ENCODE assay signal across 26 cellular contexts in the genomic region with DNA sequence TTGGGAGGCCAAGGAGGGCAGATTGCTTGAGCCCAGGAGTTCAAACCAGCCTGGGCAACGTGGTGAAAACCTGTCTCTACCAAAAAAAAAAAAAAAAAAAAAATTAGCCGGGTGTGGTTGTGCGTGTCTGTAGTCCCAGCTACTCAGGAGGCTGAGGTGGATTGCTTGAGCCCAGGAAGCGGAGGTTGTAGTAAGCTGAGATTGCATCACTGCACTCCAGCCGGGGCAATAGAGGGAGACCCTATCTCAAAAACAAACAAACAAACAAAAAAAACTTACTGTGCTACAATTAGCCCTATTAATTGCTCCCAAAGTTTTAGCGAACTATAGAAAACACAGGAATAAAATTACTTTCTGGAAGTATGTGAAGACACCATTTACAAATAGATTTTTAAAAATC.
DNase-seq lines count a peak whose midpoint lies in the region; ATAC-seq and TF ChIP-seq lines count a peak whose summit lies in the region.
"Had no signal": no experiment of that assay in that cellular context is flagged by ENCODE, and none has a peak within 500 bp of the region (broad histone marks: within the 10 kb centered on the region; RNA-seq: fewer than 3 reads in every experiment).

No MANE protein-coding gene starts in this region.

- peaks cover 61% of the 10 kb centered on the region for H3K36me3 ChIP-seq in endodermal cell (ENCODE audit: control insufficient read depth, insufficient read depth, low read length)

- 92% methylated on average over 6 of the region's 6 CpGs; no CpG with 5 or more reads in 1 of the 2 experiments for WGBS in endodermal cell (ENCODE audit: insufficient coverage in 1 of 2, insufficient read length in 1 of 2), 2 experiments

- peaks cover 2% of the 10 kb centered on the region for H3K4me1 Mint-ChIP-seq in T-helper 17 cell
- no peaks in the 10 kb centered on the region for H3K4me1 Mint-ChIP-seq in endodermal cell
- H3K4me1 Mint-ChIP-seq in progenitor cell of endocrine pancreas (ENCODE audit: low read depth) = no peaks in the 10 kb centered on the region
- H3K4me1 Mint-ChIP-seq in Calu3 (ENCODE audit: low read depth, unreplicated experiment) = no peaks in the 10 kb centered on the region
- no peaks in the 10 kb centered on the region for H3K4me1 Mint-ChIP-seq in activated T-helper 2 cell treated with anti-CD3 and anti-CD28 coated beads, Interferon-gamma antibody, Interleukin-2, Interleukin-4, amounts not matched to agents 10 μg/mL and 5 μg/mL and 100 μg/mL, durations not matched to agents 14 hours and 24 hours and 36 hours (ENCODE audit: low read depth)

- H3K4me3 ChIP-seq in endodermal cell (ENCODE audit: low read length) = no peak overlapping the region
- H3K4me3 ChIP-seq: A549; BLaER1 treated with 17β-estradiol and CSF1 and Interleukin-3, amounts not matched to agents 10 nM and 100 nM; PC-9; SJCRH30 had no signal

- DNase-seq in G401 (ENCODE audit: low spot score) (peak; percentile 15), T-helper 17 cell (no peak), endodermal cell (no peak), progenitor cell of endocrine pancreas (ENCODE audit: low spot score, unreplicated experiment) (no peak), NCI-H1105 treated with DMSO at 0.1 percent for 48 hours (lab: John Stamatoyannopoulos, UW) (no peak), Calu3 (no peak)
- no peak for DNase-seq in activated T-helper 2 cell treated with anti-CD3 and anti-CD28 coated beads, Interferon-gamma antibody, Interleukin-2, Interleukin-4, amounts not matched to agents 10 μg/mL and 5 μg/mL and 100 μg/mL, durations not matched to agents 14 hours and 24 hours and 36 hours (ENCODE audit: low spot score)
- DNase-seq: AML-193; Caco-2; CD4-positive, alpha-beta memory T cell; DMS 273 treated with DMSO at 0.1 percent for 48 hours; DMS79; EL; GF-D8; NCI-H1092; NCI-H1436; NCI-H187 treated with DMSO at 0.1 percent for 48 hours; NCI-H2171 treated with DMSO at 0.1 percent for 48 hours; NCI-H524; PC-9; SJCRH30 had no signal

- H3K27ac ChIP-seq in endodermal cell (ENCODE audit: low read depth, low read length) = no peak overlapping the region
- H3K27ac ChIP-seq: A549; BLaER1 treated with 17β-estradiol and CSF1 and Interleukin-3, amounts not matched to agents 10 nM and 100 nM; PC-9; SJCRH30 had no signal

- H3K27me3 Mint-ChIP-seq in T-helper 17 cell (no peaks in the 10 kb centered on the region), endodermal cell (ENCODE audit: insufficient read depth) (no peaks in the 10 kb centered on the region), progenitor cell of endocrine pancreas (no peaks in the 10 kb centered on the region), Calu3 (ENCODE audit: unreplicated experiment) (no peaks in the 10 kb centered on the region)
- no peaks in the 10 kb centered on the region for H3K27me3 Mint-ChIP-seq in activated T-helper 2 cell treated with anti-CD3 and anti-CD28 coated beads, Interferon-gamma antibody, Interleukin-2, Interleukin-4, amounts not matched to agents 10 μg/mL and 5 μg/mL and 100 μg/mL, durations not matched to agents 14 hours and 24 hours and 36 hours (ENCODE audit: low read depth)
- H3K27me3 Mint-ChIP-seq: CD4-positive, alpha-beta memory T cell; IgD-negative memory B cell had no signal

- H3K27me3 ChIP-seq in endodermal cell (ENCODE audit: control insufficient read depth, insufficient read depth, low read length, poor library complexity, severe bottlenecking) = no peaks in the 10 kb centered on the region
- H3K27me3 ChIP-seq: BLaER1 treated with 17β-estradiol and CSF1 and Interleukin-3, amounts not matched to agents 10 nM and 100 nM; SJCRH30 had no signal

- TF ChIP-seq CTCF in endodermal cell (conservative IDR thresholded peaks at IDR 0.05) = no peak
- no peak for TF ChIP-seq CTCF in progenitor cell of endocrine pancreas (IDR thresholded peaks at IDR 0.05; ENCODE audit: unreplicated experiment)
- no peak for TF ChIP-seq CTCF in Calu3 (IDR thresholded peaks at IDR 0.05; ENCODE audit: unreplicated experiment)

- no peaks in the 10 kb centered on the region for H3K9me3 ChIP-seq in T-helper 17 cell (ENCODE audit: control insufficient read depth, low read length, poor library complexity, severe bottlenecking)
- H3K9me3 ChIP-seq in endodermal cell (ENCODE audit: control insufficient read depth, low read length) = no peaks in the 10 kb centered on the region
- H3K9me3 ChIP-seq: A549; BLaER1 treated with 17β-estradiol and CSF1 and Interleukin-3, amounts not matched to agents 10 nM and 100 nM; Caco-2; SJCRH30 had no signal

- H3K9me3 Mint-ChIP-seq in endodermal cell = no peaks in the 10 kb centered on the region
- no peaks in the 10 kb centered on the region for H3K9me3 Mint-ChIP-seq in progenitor cell of endocrine pancreas (ENCODE audit: low read depth)
- H3K9me3 Mint-ChIP-seq in Calu3 (ENCODE audit: low read depth, unreplicated experiment) = no peaks in the 10 kb centered on the region
- H3K9me3 Mint-ChIP-seq in activated T-helper 2 cell treated with anti-CD3 and anti-CD28 coated beads, Interferon-gamma antibody, Interleukin-2, Interleukin-4, amounts not matched to agents 10 μg/mL and 5 μg/mL and 100 μg/mL, durations not matched to agents 14 hours and 24 hours and 36 hours = no peaks in the 10 kb centered on the region
- H3K9me3 Mint-ChIP-seq: CD4-positive, alpha-beta memory T cell; IgD-negative memory B cell had no signal

- intact Hi-C loops in Calu3 (cut with micrococcal nuclease; ENCODE audit: unreplicated experiment) = no loop called here
- intact Hi-C loops in activated T-helper 2 cell treated with anti-CD3 and anti-CD28 coated beads, Interferon-gamma antibody, Interleukin-2, Interleukin-4, amounts not matched to agents 10 μg/mL and 5 μg/mL and 100 μg/mL, durations not matched to agents 14 hours and 24 hours and 36 hours (cut with micrococcal nuclease) = no loop called here

- H3K27ac Mint-ChIP-seq in T-helper 17 cell (no peak overlapping the region), endodermal cell (peak overlapping the region; percentile 19), progenitor cell of endocrine pancreas (peak overlapping the region; percentile 79), Calu3 (ENCODE audit: unreplicated experiment) (no peak overlapping the region)
- no peak overlapping the region for H3K27ac Mint-ChIP-seq in activated T-helper 2 cell treated with anti-CD3 and anti-CD28 coated beads, Interferon-gamma antibody, Interleukin-2, Interleukin-4, amounts not matched to agents 10 μg/mL and 5 μg/mL and 100 μg/mL, durations not matched to agents 14 hours and 24 hours and 36 hours
- H3K27ac Mint-ChIP-seq: CD4-positive, alpha-beta memory T cell had no signal

- CTCF ChIA-PET in Calu3 (lab: Charles Lee) = no interaction called here

- BruUV-seq in Calu3 (replicated peaks; lab: Mats Ljungman, UMichigan) = no TSS peak

- H3K4me1 ChIP-seq in endodermal cell (ENCODE audit: control insufficient read depth, insufficient read depth, low read length) = no peaks in the 10 kb centered on the region
- H3K4me1 ChIP-seq: BLaER1 treated with 17β-estradiol and CSF1 and Interleukin-3, amounts not matched to agents 10 nM and 100 nM; Caco-2; SJCRH30 had no signal

- in situ Hi-C loops in G401 (cut with HindIII; ENCODE audit: low sequenced_read_pairs) = no loop called here

- H3K36me3 Mint-ChIP-seq in T-helper 17 cell (ENCODE audit: low read depth) (peaks cover 6% of the 10 kb centered on the region), endodermal cell (ENCODE audit: low read depth) (peaks cover 23% of the 10 kb centered on the region), progenitor cell of endocrine pancreas (ENCODE audit: insufficient read depth) (peaks cover 5% of the 10 kb centered on the region), Calu3 (ENCODE audit: insufficient read depth, unreplicated experiment) (peaks cover 48% of the 10 kb centered on the region)
- H3K36me3 Mint-ChIP-seq in activated T-helper 2 cell treated with anti-CD3 and anti-CD28 coated beads, Interferon-gamma antibody, Interleukin-2, Interleukin-4, amounts not matched to agents 10 μg/mL and 5 μg/mL and 100 μg/mL, durations not matched to agents 14 hours and 24 hours and 36 hours (ENCODE audit: low read depth) = peaks cover 47% of the 10 kb centered on the region

- ATAC-seq in T-helper 17 cell = no peak
- ATAC-seq: A549, Right ventricle myocardium inferior, SK-N-SH treated with all-trans-retinoic acid at 6 μM for 48 hours had no signal

- no peak overlapping the region for H3K9ac ChIP-seq in endodermal cell (ENCODE audit: extremely low read depth, low read length, poor library complexity, severe bottlenecking)
- H3K9ac ChIP-seq: BLaER1 treated with 17β-estradiol and CSF1 and Interleukin-3, amounts not matched to agents 10 nM and 100 nM had no signal

- peak overlapping the region; percentile 31 for H3K4me3 Mint-ChIP-seq in T-helper 17 cell
- no peak overlapping the region for H3K4me3 Mint-ChIP-seq in endodermal cell
- no peak overlapping the region for H3K4me3 Mint-ChIP-seq in progenitor cell of endocrine pancreas (ENCODE audit: low read depth)
- H3K4me3 Mint-ChIP-seq in Calu3 (ENCODE audit: low read depth, unreplicated experiment) = no peak overlapping the region
- H3K4me3 Mint-ChIP-seq in activated T-helper 2 cell treated with anti-CD3 and anti-CD28 coated beads, Interferon-gamma antibody, Interleukin-2, Interleukin-4, amounts not matched to agents 10 μg/mL and 5 μg/mL and 100 μg/mL, durations not matched to agents 14 hours and 24 hours and 36 hours (ENCODE audit: low read depth) = no peak overlapping the region
- H3K4me3 Mint-ChIP-seq: CD4-positive, alpha-beta memory T cell; IgD-negative memory B cell had no signal

Comparison
In these comparisons a context has a peak if more than half of its experiments do, and no peak if none do; other contexts are left out.
1. H3K27ac Mint-ChIP-seq: peak in endodermal cell (single experiment) and progenitor cell of endocrine pancreas (single experiment); none in T-helper 17 cell (single experiment), Calu3 (single experiment) and activated T-helper 2 cell treated with anti-CD3 and anti-CD28 coated beads, Interferon-gamma antibody, Interleukin-2, Interleukin-4, amounts not matched to agents 10 μg/mL and 5 μg/mL and 100 μg/mL, durations not matched to agents 14 hours and 24 hours and 36 hours (single experiment).